ENCODE assay signal across 14 cellular contexts in genomic region chr22:19991395-19991644, GRCh38.
"Had no signal": no experiment of that assay in that cellular context is flagged by ENCODE, and none has a peak within 500 bp of the region (broad histone marks: within the 10 kb centered on the region; RNA-seq: fewer than 3 reads in every experiment).

No MANE protein-coding gene starts in this region.

- H3K9me3 ChIP-seq: pancreas, SJSA1 had no signal

- H3K4me3 ChIP-seq: pancreas, SJSA1 had no signal

- H3K4me1 Mint-ChIP-seq: endodermal cell had no signal

- H3K9me3 Mint-ChIP-seq: activated naive CD8-positive, alpha-beta T cell treated with anti-CD3 and anti-CD28 coated beads, Interleukin-2, amount 50 U/mL, for 24 hours; endodermal cell; T-cell had no signal

- H3K27ac Mint-ChIP-seq: activated naive CD8-positive, alpha-beta T cell treated with anti-CD3 and anti-CD28 coated beads, Interleukin-2, amount 50 U/mL, for 24 hours; endodermal cell; stimulated activated memory B cell treated with anti-CD40 and anti-IgM and Interleukin-4, amounts not matched to agents 10 μg/mL and 1 μg/mL and 100 μg/mL, for 72 hours; T-cell had no signal

- H3K27me3 Mint-ChIP-seq: activated naive CD8-positive, alpha-beta T cell treated with anti-CD3 and anti-CD28 coated beads, Interleukin-2, amount 50 U/mL, for 24 hours; T-cell had no signal

- H3K27me3 ChIP-seq: pancreas, SJSA1 had no signal

- H3K36me3 Mint-ChIP-seq: stimulated activated memory B cell treated with anti-CD40 and anti-IgM and Interleukin-4, amounts not matched to agents 10 μg/mL and 1 μg/mL and 100 μg/mL, for 72 hours; T-cell had no signal

- H3K4me3 Mint-ChIP-seq: activated naive CD8-positive, alpha-beta T cell treated with anti-CD3 and anti-CD28 coated beads, Interleukin-2, amount 50 U/mL, for 24 hours; endodermal cell; stimulated activated memory B cell treated with anti-CD40 and anti-IgM and Interleukin-4, amounts not matched to agents 10 μg/mL and 1 μg/mL and 100 μg/mL, for 72 hours; T-cell had no signal

- H3K36me3 ChIP-seq: pancreas, SJSA1, WERI-Rb-1 had no signal

- DNase-seq: activated CD4-positive, alpha-beta T cell treated with anti-CD3 and anti-CD28 coated beads for 4 hours; activated CD8-positive, alpha-beta memory T cell treated with anti-CD3 and anti-CD28 coated beads for 24 hours; activated naive CD4-positive, alpha-beta T cell treated with Interleukin-2 at 50 U/mL for 16 hours; activated naive CD8-positive, alpha-beta T cell treated with anti-CD3 and anti-CD28 coated beads, Interleukin-2, amount 50 U/mL, for 24 hours; endodermal cell; erythroblast; glutamatergic neuron; small intestine; T-cell; T1000; WERI-Rb-1 had no signal

- FAIRE-seq: pancreas, small intestine had no signal

- ATAC-seq: activated naive CD8-positive, alpha-beta T cell treated with anti-CD3 and anti-CD28 coated beads, Interleukin-2, amount 50 U/mL, for 24 hours; pancreas; stimulated activated memory B cell treated with anti-CD40 and anti-IgM and Interleukin-4, amounts not matched to agents 10 μg/mL and 1 μg/mL and 100 μg/mL, for 72 hours; T-cell had no signal

- H3K27ac ChIP-seq: pancreas, SJSA1, WERI-Rb-1 had no signal
